In the genomic region with DNA sequence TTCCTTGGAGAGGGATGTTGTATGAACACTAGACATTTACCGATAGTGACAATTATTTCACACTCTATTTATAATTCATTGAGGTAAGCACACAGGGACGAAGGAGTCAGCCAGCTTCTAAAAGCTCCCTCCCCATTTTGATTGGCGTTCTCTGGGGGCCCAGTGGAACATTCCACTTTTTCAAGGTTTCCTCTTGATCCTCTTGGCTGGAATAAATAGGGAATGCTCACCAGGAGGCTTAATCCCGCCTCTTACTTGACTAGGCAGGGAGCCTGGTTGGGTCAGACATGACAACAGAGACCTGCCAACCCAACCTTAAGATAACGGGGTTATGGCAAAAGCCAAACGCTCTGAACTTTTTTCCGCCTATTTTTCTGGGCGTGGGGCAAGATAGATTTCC, we compare ENCODE assay signal across 13 cellular contexts. TPM values are rescaled to one million over a fixed set of nuclear protein-coding genes. Genes with fewer than 3 reads are reported as not detected.
DNase-seq lines count a peak whose midpoint lies in the region; ATAC-seq, FAIRE-seq and TF ChIP-seq lines count a peak whose summit lies in the region.
"Had no signal": no experiment of that assay in that cellular context is flagged by ENCODE, and none has a peak within 500 bp of the region (broad histone marks: within the 10 kb centered on the region; RNA-seq: fewer than 3 reads in every experiment).

No MANE protein-coding gene starts in this region.

- H3K4me3 Mint-ChIP-seq in naive thymus-derived CD4-positive, alpha-beta T cell, result peak overlapping the region; percentile 41 to 85 (median 77)

- in situ Hi-C loops in HAP-1 (cut with MboI; ENCODE audit: low sequenced_read_pairs), result no loop called here

- no peaks in the 10 kb centered on the region for H3K9me3 ChIP-seq in A673 (ENCODE audit: low read depth, low read length, poor library complexity, severe bottlenecking)
- no peaks in the 10 kb centered on the region for H3K9me3 ChIP-seq in HAP-1
- H3K9me3 ChIP-seq in H1 (ENCODE audit: insufficient read depth in 2 of 2, low read depth in 1 of 2, low read length in 1 of 2), result no peaks in the 10 kb centered on the region
- H3K9me3 ChIP-seq in naive thymus-derived CD4-positive, alpha-beta T cell (ENCODE audit: control insufficient read depth in 2 of 3, low read length in 3 of 3), result no peaks in the 10 kb centered on the region
- H3K9me3 ChIP-seq in uterus, result no peaks in the 10 kb centered on the region

- BruUV-seq in A673 (replicated peaks; lab: Mats Ljungman, UMichigan), result no TSS peak

- no peak overlapping the region for H3K4ac ChIP-seq in H1 (replicated peaks; ENCODE audit: insufficient read length, low read depth, low read length)

- POLR2A ChIA-PET in A673 (lab: Charles Lee; ENCODE audit: low non-redundant PET), result no interaction called here
- POLR2A ChIA-PET in H1 (lab: Charles Lee; ENCODE audit: partially characterized antibody), result interaction anchor here (0.7 to 1.6 kb wide), 3 partner anchors 9 to 32 kb away, joined by 3 read pairs; no protein-coding TSS in a partner anchor
- POLR2A ChIA-PET in naive thymus-derived CD4-positive, alpha-beta T cell (lab: Charles Lee), result no interaction called here

- CTCF ChIA-PET in A673 (lab: Charles Lee) (no interaction called here), H1 (lab: Charles Lee; ENCODE audit: partially characterized antibody) (interaction anchor here (0.6 to 1.1 kb wide), 3 partner anchors 61 to 698 kb away, joined by 3 to 4 read pairs (median 3); no protein-coding TSS in a partner anchor)
- CTCF ChIA-PET in naive thymus-derived CD4-positive, alpha-beta T cell (lab: Charles Lee), result interaction anchor here (0.8 kb wide), 1 partner anchor 152 kb away, joined by 3 read pairs; no protein-coding TSS in a partner anchor

- peak overlapping the region; percentile 69 for H3K4me3 ChIP-seq in A673 (ENCODE audit: low read depth, low read length, poor library complexity, severe bottlenecking)
- peak overlapping the region; percentile 21; the same call in 1 of the 2 replicates for H3K4me3 ChIP-seq in HAP-1
- H3K4me3 ChIP-seq in H1 (ENCODE audit: extremely low read depth in 1 of 4, insufficient read depth in 2 of 4, low read depth in 3 of 4, low read length in 4 of 4), result peak overlapping the region in 3 of 4 experiments; percentile 39 to 72 (median 58); a peak in 5 of 8 replicates
- peak overlapping the region; percentile 54 for H3K4me3 ChIP-seq in naive thymus-derived CD4-positive, alpha-beta T cell (ENCODE audit: low read length)
- no peak overlapping the region for H3K4me3 ChIP-seq in uterus

- no peak for TF ChIP-seq RAD21 in H1 (IDR thresholded peaks at IDR 0.05 in 1 of 2, conservative IDR thresholded peaks at IDR 0.05 in 1 of 2; ENCODE audit: low read depth in 2 of 2, low read length in 2 of 2)

- DNase-seq in A673 (ENCODE audit: low spot score) (no peak), HAP-1 (ENCODE audit: low spot score in 2 of 2) (no peak), H1 (ENCODE audit: low read depth in 1 of 2, low spot score in 2 of 2) (no peak), middle frontal gyrus (ENCODE audit: extremely low spot score, low spot score) (no peak), uterus (no peak), posterior cingulate gyrus (no peak)
- no peak for DNase-seq in naive thymus-derived CD4-positive, alpha-beta T cell
- DNase-seq: effector CD8-positive, alpha-beta T cell; NCI-H774 had no signal

- no peak overlapping the region for H3K23ac ChIP-seq in H1 (ENCODE audit: insufficient read length)

- no peak for TF ChIP-seq EP300 in H1 (IDR thresholded peaks at IDR 0.05; ENCODE audit: borderline replicate concordance in 1 of 2, low read depth in 2 of 2, low read length in 2 of 2)

- no peak overlapping the region for H3K18ac ChIP-seq in H1 (ENCODE audit: extremely low read depth, low read length)

- TF ChIP-seq POLR2A in H1 (IDR thresholded peaks at IDR 0.05; ENCODE audit: control extremely low read depth in 1 of 2, low read depth in 2 of 2, low read length in 2 of 2), result no peak
- TF ChIP-seq POLR2A in uterus (IDR thresholded peaks at IDR 0.05), result no peak

- H4K91ac ChIP-seq in H1 (replicated peaks; ENCODE audit: insufficient read length, low read length), result no peak overlapping the region

- H3K27me3 Mint-ChIP-seq in naive thymus-derived CD4-positive, alpha-beta T cell, result peaks cover 42 to 62% (median 57%) of the 10 kb centered on the region in 5 donors

- no peak overlapping the region for H2BK15ac ChIP-seq in H1 (ENCODE audit: low read length)

- no peak overlapping the region for H3K14ac ChIP-seq in H1 (ENCODE audit: insufficient read length)

- TF ChIP-seq CTCF in A673 (conservative IDR thresholded peaks at IDR 0.05; ENCODE audit: low read depth, low read length) (no peak), H1 (IDR thresholded peaks at IDR 0.05; ENCODE audit: control extremely low read depth in 1 of 3, insufficient read depth in 1 of 3, low read depth in 1 of 3, low read length in 3 of 3) (no peak), uterus (IDR thresholded peaks at IDR 0.05) (no peak)

- peak overlapping the region; percentile 80 for H3K27ac ChIP-seq in A673 (ENCODE audit: low read depth, low read length, poor library complexity, severe bottlenecking)
- no peak overlapping the region for H3K27ac ChIP-seq in H1 (ENCODE audit: low read depth, low read length)
- no peak overlapping the region for H3K27ac ChIP-seq in naive thymus-derived CD4-positive, alpha-beta T cell (ENCODE audit: low read depth, low read length)
- H3K27ac ChIP-seq in uterus, result no peak overlapping the region
- H3K27ac ChIP-seq: tibial nerve had no signal

- no peaks in the 10 kb centered on the region; a peak in 1 of 4 replicates for H3K79me2 ChIP-seq in H1 (ENCODE audit: control insufficient read depth in 1 of 2, insufficient read depth in 2 of 2, low read length in 2 of 2)

- no peak overlapping the region for H2AFZ ChIP-seq in H1 (ENCODE audit: low read length)

- intact Hi-C loops in A673 (cut with micrococcal nuclease; ENCODE audit: unreplicated experiment), result loop anchor here (5.0 kb wide), 1 partner anchor 75 kb away; no protein-coding TSS in a partner anchor
- intact Hi-C loops in naive thymus-derived CD4-positive, alpha-beta T cell (cut with micrococcal nuclease), result loop anchor here in 1 of 2 donors (5.0 kb wide), 2 partner anchors 85 to 110 kb away; a partner anchor contains a TSS
- intact Hi-C loops in uterus (cut with DNase I; ENCODE audit: low total_unique reads), result no loop called here
- intact Hi-C loops in posterior cingulate gyrus (cut with DNase I), result loop anchor here (5.0 kb wide), 1 partner anchor 80 kb away; no protein-coding TSS in a partner anchor

- no peaks in the 10 kb centered on the region for H3K27me3 ChIP-seq in A673 (replicated peaks; ENCODE audit: insufficient read depth, low read depth, low read length, poor library complexity)
- no peaks in the 10 kb centered on the region for H3K27me3 ChIP-seq in HAP-1 (ENCODE audit: low read depth)
- peaks cover 4 to 26% (median 23%) of the 10 kb centered on the region in 4 experiments for H3K27me3 ChIP-seq in H1 (replicated peaks in 1 of 4; ENCODE audit: control insufficient read depth in 3 of 4, extremely low read depth in 1 of 4, insufficient read depth in 3 of 4, low read length in 3 of 4)
- H3K27me3 ChIP-seq in naive thymus-derived CD4-positive, alpha-beta T cell (ENCODE audit: control insufficient read depth in 2 of 2, insufficient read depth in 2 of 2, low read length in 2 of 2), result peaks cover 13 to 14% of the 10 kb centered on the region in 2 donors
- no peaks in the 10 kb centered on the region for H3K27me3 ChIP-seq in uterus

- H3K23me2 ChIP-seq in H1 (ENCODE audit: low read depth, low read length), result peaks cover 8% of the 10 kb centered on the region; the same call in 1 of the 2 replicates

- no peak for FAIRE-seq in H1 (lab: Jason Lieb, UNC)
- FAIRE-seq: D721Med had no signal

- ATAC-seq in naive thymus-derived CD4-positive, alpha-beta T cell, result no peak
- ATAC-seq in GM21447 (IDR thresholded peaks at IDR 0.05; ENCODE audit: unreplicated experiment), result no peak

- no peak overlapping the region for H2BK20ac ChIP-seq in H1 (ENCODE audit: low read length)

- H3K36me3 Mint-ChIP-seq in naive thymus-derived CD4-positive, alpha-beta T cell, result peaks cover 0 to 6% (median 2%) of the 10 kb centered on the region in 5 donors

- H3K27ac Mint-ChIP-seq in naive thymus-derived CD4-positive, alpha-beta T cell, result no peak overlapping the region

- peaks cover 9 to 32% (median 25%) of the 10 kb centered on the region in 7 donors for H3K4me1 Mint-ChIP-seq in naive thymus-derived CD4-positive, alpha-beta T cell

- no peaks in the 10 kb centered on the region for H3K79me1 ChIP-seq in H1 (ENCODE audit: low read depth, low read length)

- H2AK5ac ChIP-seq in H1 (ENCODE audit: low read depth, low read length), result no peak overlapping the region

- H4K8ac ChIP-seq in H1 (ENCODE audit: extremely low read depth, insufficient read depth, low read length), result no peak overlapping the region

- whole genome bisulfite sequencing in H1 (ENCODE audit: extremely low coverage in 1 of 2, insufficient coverage in 1 of 2, insufficient read length in 1 of 2, insufficient replicate concordance in 2 of 2, low coverage in 1 of 2, low lambda C conversion rate in 2 of 2, missing lambda C conversion rate in 1 of 2), 2 experiments, result 75% methylated on average over 8 of the region's 8 CpGs; no CpG with 5 or more reads in 1 of the 2 experiments

- no peak overlapping the region for H2BK5ac ChIP-seq in H1 (ENCODE audit: low read depth, low read length)

- no peak overlapping the region for H3K9ac ChIP-seq in H1 (replicated peaks in 1 of 4; ENCODE audit: extremely low read depth in 1 of 4, low read depth in 3 of 4, low read length in 3 of 4)

- H3K56ac ChIP-seq in H1 (replicated peaks; ENCODE audit: insufficient read length, low read depth, low read length), result no peak overlapping the region

- H3K4me2 ChIP-seq in H1 (ENCODE audit: insufficient read depth in 1 of 2, low read depth in 2 of 2, low read length in 2 of 2), result peak overlapping the region; percentile 79 to 86

- no peak overlapping the region for H2BK12ac ChIP-seq in H1 (ENCODE audit: low read depth, low read length)

- H3K4me1 ChIP-seq in A673 (ENCODE audit: insufficient read depth, low read length, poor library complexity, severe bottlenecking) (peaks cover 20% of the 10 kb centered on the region), HAP-1 (peaks cover 8% of the 10 kb centered on the region), H1 (replicated peaks in 1 of 4; ENCODE audit: control insufficient read depth in 3 of 4, insufficient read depth in 4 of 4, low read length in 3 of 4) (peaks cover 0 to 11% (median 3%) of the 10 kb centered on the region in 4 experiments; a peak in 5 of 7 replicates), uterus (peaks cover 0 to 5% of the 10 kb centered on the region in 2 donors)
- H3K4me1 ChIP-seq in naive thymus-derived CD4-positive, alpha-beta T cell (ENCODE audit: control insufficient read depth in 2 of 2, insufficient read depth in 2 of 2, low read length in 2 of 2), result peaks cover 12 to 13% of the 10 kb centered on the region in 2 donors

- H3K36me3 ChIP-seq in A673 (ENCODE audit: insufficient read depth, low read length, poor library complexity, severe bottlenecking) (no peaks in the 10 kb centered on the region), HAP-1 (replicated peaks) (no peaks in the 10 kb centered on the region), H1 (ENCODE audit: control insufficient read depth in 2 of 4, insufficient read depth in 4 of 4, low read length in 3 of 4) (no peaks in the 10 kb centered on the region), uterus (no peaks in the 10 kb centered on the region)
- no peaks in the 10 kb centered on the region for H3K36me3 ChIP-seq in naive thymus-derived CD4-positive, alpha-beta T cell (ENCODE audit: control insufficient read depth in 2 of 3, insufficient read depth in 3 of 3, low read length in 3 of 3)
- H3K36me3 ChIP-seq: tibial nerve had no signal

- peaks cover 0 to 7% (median 2%) of the 10 kb centered on the region in 11 donors for H3K9me3 Mint-ChIP-seq in naive thymus-derived CD4-positive, alpha-beta T cell

- no peak overlapping the region for H2BK120ac ChIP-seq in H1 (replicated peaks; ENCODE audit: low read depth, low read length)

- no peak overlapping the region for H4K5ac ChIP-seq in H1 (ENCODE audit: insufficient read length, low read depth, low read length)

- peaks cover 0 to 1% of the 10 kb centered on the region in 2 experiments for H4K20me1 ChIP-seq in H1 (replicated peaks in 1 of 2; ENCODE audit: control insufficient read depth in 1 of 2, insufficient read depth in 2 of 2, low read length in 2 of 2)

RNA-seq across cellular contexts. Expression of a gene that starts 1.0 kb away (rescaled TPM):
- total RNA-seq in A673 (2021) (34.2 and 39.4 TPM in 2 replicates), uterus (10 to 100 TPM in 1 of 4 donors, 1 to 10 TPM in 2, under 1 TPM in 1; 0.29 to 28.9 (median 1.1) TPM)
- total RNA-seq in H1 (2021; fragmentation: NEBNext Ultra II Directional; extraction: Animal tissue kit (Norgen Biotek cat#: 25700)), result 3.4 and 4.1 TPM in 2 replicates
- 1.9 and 2.4 TPM in 2 replicates for polyA plus RNA-seq in H1 (2011; rRNA removed)
- polyA plus RNA-seq in H1 (2011; cell fraction: cytosol; rRNA removed), result 2.3 TPM
- 8.6 TPM for polyA plus RNA-seq in H1 (2011; cell fraction: nucleus; rRNA removed)
- 1.8 to 3.7 TPM (median 2.8 TPM) in 4 replicates for polyA plus RNA-seq in H1 (2012, experiment 1 of 2)
- polyA plus RNA-seq in H1 (2012, experiment 2 of 2), result 0.26 TPM
- 1.6 TPM for polyA plus RNA-seq in H1 (2013, experiment 1 of 2)
- 1.6 TPM for polyA plus RNA-seq in H1 (2013, experiment 2 of 2)
- 1.1 and 2.8 TPM in 2 replicates for polyA minus RNA-seq in H1 (2011; rRNA and poly(A)+ RNA removed)
- polyA minus RNA-seq in H1 (2011; cell fraction: cytosol; rRNA and poly(A)+ RNA removed), result 1.2 TPM
- polyA minus RNA-seq in H1 (2011; cell fraction: nucleus; rRNA and poly(A)+ RNA removed), result 2.9 TPM
- not detected for total RNA-seq in naive thymus-derived CD4-positive, alpha-beta T cell
- not detected for polyA plus RNA-seq in naive thymus-derived CD4-positive, alpha-beta T cell
- total RNA-seq: MCF 10A had no signal

Comparison
In these comparisons a context has a peak if more than half of its experiments do, and no peak if none do; other contexts are left out.
1. H3K4me3 ChIP-seq: peak in A673 (single experiment), HAP-1 (single experiment), H1 (3 of 4) and naive thymus-derived CD4-positive, alpha-beta T cell (single experiment); none in uterus (0 of 2).